8 cellular contexts compared by ENCODE assay signal in the genomic region with DNA sequence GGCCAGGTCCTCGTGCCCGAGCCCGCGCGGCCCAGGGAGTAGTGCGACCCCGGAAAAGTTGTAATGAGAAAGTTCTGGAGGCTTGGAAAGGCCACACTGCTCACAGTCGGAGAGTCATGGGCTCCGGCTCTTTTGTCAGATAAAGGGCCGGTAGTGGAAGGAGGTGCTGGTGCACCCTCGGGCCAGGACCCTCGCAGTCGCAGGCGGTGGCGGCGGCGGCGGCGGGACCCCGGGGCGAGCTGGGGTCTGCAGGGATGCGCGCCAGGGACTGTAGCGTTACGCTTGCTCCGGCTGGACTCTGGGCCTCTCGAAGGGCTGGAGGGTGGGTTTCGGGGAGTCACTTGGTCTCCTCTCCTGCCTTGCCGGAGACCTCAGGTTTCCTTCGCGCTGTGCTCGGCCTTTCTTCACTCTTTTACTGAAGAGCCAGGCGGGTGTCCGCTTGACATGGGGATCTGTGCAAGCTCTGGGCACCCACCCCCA. TPM values are rescaled to one million over a fixed set of nuclear protein-coding genes. Genes with fewer than 3 reads are reported as not detected.
DNase-seq lines count a peak whose midpoint lies in the region; ATAC-seq and TF ChIP-seq lines count a peak whose summit lies in the region.

No MANE protein-coding gene starts in this region.

- H3K27ac Mint-ChIP-seq in effector memory CD8-positive, alpha-beta T cell: peak overlapping the region in 1 of 2 donors; percentile 84
- peak overlapping the region in 1 of 2 donors; percentile 92 for H3K27ac Mint-ChIP-seq in natural killer cell

- intact Hi-C loops in natural killer cell (cut with micrococcal nuclease): no loop called here

- H3K36me3 Mint-ChIP-seq in effector memory CD8-positive, alpha-beta T cell (ENCODE audit: insufficient read depth): peaks cover 14% of the 10 kb centered on the region
- no peaks in the 10 kb centered on the region for H3K36me3 Mint-ChIP-seq in natural killer cell

- POLR2A ChIA-PET in RWPE1 (lab: Yijun Ruan, JAX; ENCODE audit: low non-redundant PET): no interaction called here

- CTCF ChIA-PET in RWPE1 (lab: Yijun Ruan, JAX): interaction anchor here (0.6 kb wide), 1 partner anchor 216 kb away, joined by 3 read pairs; no protein-coding TSS in a partner anchor

- H3K4me3 Mint-ChIP-seq in effector memory CD8-positive, alpha-beta T cell: peak overlapping the region; percentile 79 to 83
- peak overlapping the region; percentile 98 for H3K4me3 Mint-ChIP-seq in natural killer cell

- H3K9me3 Mint-ChIP-seq in effector memory CD8-positive, alpha-beta T cell: peaks cover 0 to 3% of the 10 kb centered on the region in 2 donors
- no peaks in the 10 kb centered on the region for H3K9me3 Mint-ChIP-seq in natural killer cell

- no peak overlapping the region for H3K27ac ChIP-seq in RWPE1

- H3K4me1 Mint-ChIP-seq in effector memory CD8-positive, alpha-beta T cell (ENCODE audit: low read depth in 2 of 2): peaks cover 15 to 16% of the 10 kb centered on the region in 2 donors
- peaks cover 25 to 48% of the 10 kb centered on the region in 2 donors for H3K4me1 Mint-ChIP-seq in natural killer cell

- H3K27me3 Mint-ChIP-seq in effector memory CD8-positive, alpha-beta T cell: peaks cover 35 to 52% of the 10 kb centered on the region in 2 donors
- H3K27me3 Mint-ChIP-seq in natural killer cell (ENCODE audit: low read depth in 2 of 2): peaks cover 26 to 47% of the 10 kb centered on the region in 2 donors

- no peak for TF ChIP-seq CTCF in natural killer cell (IDR thresholded peaks at IDR 0.05)
- no peak for TF ChIP-seq CTCF in RWPE1 (conservative IDR thresholded peaks at IDR 0.05; ENCODE audit: low read depth)

- H3K4me3 ChIP-seq in Jurkat, Clone E6-1 (ENCODE audit: low read length): peak overlapping the region; percentile 51

- ATAC-seq in effector memory CD8-positive, alpha-beta T cell (replicated peaks): no peak
- no peak for ATAC-seq in natural killer cell

- in situ Hi-C loops in KBM-7 (cut with MboI; ENCODE audit: low pct_unique_long_range_greater_than_20kb, low sequenced_read_pairs): no loop called here

- DNase-seq in AG08396 (ENCODE audit: low spot score) (peak; percentile 3), natural killer cell (no peak), KBM-7 (no peak), RWPE1 (ENCODE audit: low spot score) (no peak), LoVo (ENCODE audit: low spot score) (no peak), NCI-H226 (no peak)
- no peak for DNase-seq in Jurkat, Clone E6-1 (ENCODE audit: low read depth, low spot score)
- no peak for DNase-seq in effector memory CD8-positive, alpha-beta T cell

RNA-seq across cellular contexts. Expression of gene RORB, which starts 1.5 kb away (rescaled TPM):
- 12.1 TPM for polyA plus RNA-seq in Jurkat, Clone E6-1 (2012; ENCODE audit: insufficient read depth, insufficient read length)
- under 1 TPM; 0.38 to 0.73 (median 0.41) TPM for total RNA-seq in natural killer cell
